ENCODE assay signal across 12 cellular contexts in the genomic region with DNA sequence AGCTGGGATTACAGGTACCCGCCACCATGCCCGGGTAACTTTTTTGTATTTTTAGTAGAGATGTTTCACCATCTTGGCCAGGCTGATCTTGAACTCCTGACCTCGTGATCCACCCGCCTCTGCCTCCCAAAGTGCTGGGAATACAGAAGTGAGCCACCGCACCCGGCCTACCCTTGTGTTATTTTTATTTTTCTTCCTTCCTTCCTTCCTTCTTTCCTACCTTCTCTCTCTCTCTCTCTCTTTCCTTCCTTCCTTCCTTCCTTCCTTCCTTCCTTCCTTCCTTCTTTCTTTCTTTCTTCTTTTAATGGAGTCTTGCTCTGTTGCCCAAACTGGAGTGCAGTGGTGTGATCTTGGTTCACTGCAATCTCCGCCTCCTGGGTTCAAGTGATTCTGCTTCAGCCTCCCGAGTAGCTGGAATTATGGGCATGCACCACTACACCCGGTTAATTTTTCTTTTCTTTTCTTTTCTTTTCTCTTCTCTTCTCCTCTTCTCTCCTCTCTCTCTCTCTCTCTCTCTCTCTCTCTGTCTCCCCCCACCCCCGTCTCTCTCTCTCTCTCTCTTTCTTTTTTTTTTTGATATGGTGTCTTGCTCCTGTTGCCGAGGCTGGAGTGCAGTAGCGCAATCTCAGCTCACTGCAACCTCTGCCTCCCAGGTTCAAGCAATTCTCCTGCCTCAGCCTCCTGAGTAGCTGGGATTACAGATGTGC. TPM values are rescaled to one million over a fixed set of nuclear protein-coding genes. Genes with fewer than 3 reads are reported as not detected.
DNase-seq lines count a peak whose midpoint lies in the region; ATAC-seq, FAIRE-seq and TF ChIP-seq lines count a peak whose summit lies in the region.
"Not testable (repeated sequence)": the region's sequence is repeated elsewhere in the genome, so short reads cannot be mapped to it uniquely, and the experiment has no call there.
"Had no signal": no experiment of that assay in that cellular context is flagged by ENCODE, and none has a peak within 500 bp of the region (broad histone marks: within the 10 kb centered on the region; RNA-seq: fewer than 3 reads in every experiment).

No MANE protein-coding gene starts in this region.

- H3K9ac ChIP-seq in PC-3 (ENCODE audit: low read length); K562 (ENCODE audit: insufficient read depth in 1 of 2, low read depth in 2 of 2, low read length in 2 of 2): not testable (repeated sequence)

- not testable (repeated sequence) for TF ChIP-seq EP300 in A549 (IDR thresholded peaks at IDR 0.05); K562 (IDR thresholded peaks at IDR 0.05; ENCODE audit: low read length)

- H3K4me2 ChIP-seq in A549, result peak overlapping the region; percentile 56; the same call in 2 of the 3 replicates
- not testable (repeated sequence) for H3K4me2 ChIP-seq in PC-3 (ENCODE audit: low read length); K562 (ENCODE audit: insufficient read depth, low read length)

- H3K9me3 Mint-ChIP-seq in progenitor cell of endocrine pancreas (ENCODE audit: low read depth), result not testable (repeated sequence)

- H3K9me2 ChIP-seq in PC-3 (replicated peaks; ENCODE audit: low read length), result not testable (repeated sequence)

- H3K4me1 Mint-ChIP-seq in progenitor cell of endocrine pancreas (ENCODE audit: low read depth), result peaks cover 22% of the 10 kb centered on the region

- not testable (repeated sequence) for FAIRE-seq in A549 (lab: Jason Lieb, UNC); K562 (lab: Jason Lieb, UNC)

- H3K36me3 Mint-ChIP-seq in progenitor cell of endocrine pancreas (ENCODE audit: insufficient read depth), result not testable (repeated sequence)

- peak overlapping the region; percentile 74 for H3K27ac Mint-ChIP-seq in progenitor cell of endocrine pancreas

- not testable (repeated sequence) for TF ChIP-seq POLR2A in A549 (IDR thresholded peaks at IDR 0.05; ENCODE audit: low read length); K562 (conservative IDR thresholded peaks at IDR 0.05)

- H3K4me1 ChIP-seq in A549 (peaks cover 35% of the 10 kb centered on the region), PC-3 (ENCODE audit: insufficient read depth, low read length) (peaks cover 28% of the 10 kb centered on the region), K562 (replicated peaks in 1 of 2; ENCODE audit: control insufficient read depth in 2 of 2, insufficient read depth in 2 of 2, low read length in 2 of 2) (peaks cover 6 to 24% of the 10 kb centered on the region in 2 experiments; a peak in 4 of 5 replicates)
- not testable (repeated sequence) for H3K4me1 ChIP-seq in HEK293 (ENCODE audit: control insufficient read depth, insufficient read depth, low read length)

- not testable (repeated sequence) for H3K9me3 ChIP-seq in A549; HEK293 (ENCODE audit: control insufficient read depth, insufficient read depth, low read depth, low read length); PC-3 (ENCODE audit: low read length); K562 (replicated peaks; ENCODE audit: control insufficient read depth, insufficient read depth, low read depth, low read length)

- H3K36me3 ChIP-seq in HEK293 (ENCODE audit: control insufficient read depth in 2 of 2, insufficient read depth in 1 of 2, low read length in 2 of 2); PC-3 (ENCODE audit: low read depth, low read length); K562 (ENCODE audit: control insufficient read depth, insufficient read depth, low read length): not testable (repeated sequence)

- H3K27ac ChIP-seq in A549 (peak overlapping the region; percentile 100), PC-3 (ENCODE audit: low read length) (peak overlapping the region; percentile 98; the same call in 1 of the 2 replicates)
- H3K27ac ChIP-seq in HEK293 (ENCODE audit: extremely low read depth, low read depth, low read length); K562 (ENCODE audit: extremely low read depth, low read depth, low read length): not testable (repeated sequence)

- WGBS in A549 (ENCODE audit: missing lambda C conversion rate), result 87% methylated on average over 11 of the region's 12 CpGs
- 1% methylated on average over 10 of the region's 12 CpGs for WGBS in K562 (ENCODE audit: insufficient coverage, low coverage, missing lambda C conversion rate)

- BruUV-seq in PC-3 (replicated peaks; lab: Mats Ljungman, UMichigan); K562 (replicated peaks; lab: Mats Ljungman, UMichigan): not testable (repeated sequence)

- DNase-seq in A549 (ENCODE audit: low read depth in 1 of 2, low spot score in 1 of 2); PC-3; K562 (ENCODE audit: extremely low read depth in 1 of 4, low spot score in 3 of 4); progenitor cell of endocrine pancreas (ENCODE audit: low spot score, unreplicated experiment): not testable (repeated sequence)
- peak; percentile 19 for DNase-seq in CD1c-positive myeloid dendritic cell (ENCODE audit: extremely low spot score)

- TF ChIP-seq CTCF in A549 (IDR thresholded peaks at IDR 0.05); HEK293 (tag by site-specific recombination; IDR thresholded peaks at IDR 0.05); PC-3 (conservative IDR thresholded peaks at IDR 0.05; ENCODE audit: low read depth, low read length); K562 (IDR thresholded peaks at IDR 0.05 in 2 of 3, conservative IDR thresholded peaks at IDR 0.05 in 1 of 3; ENCODE audit: insufficient read depth in 2 of 3, low read depth in 1 of 3, low read length in 3 of 3); progenitor cell of endocrine pancreas (IDR thresholded peaks at IDR 0.05; ENCODE audit: unreplicated experiment): not testable (repeated sequence)

- H3K9me1 ChIP-seq in K562 (ENCODE audit: control insufficient read depth, insufficient read depth, low read length), result not testable (repeated sequence)

- not testable (repeated sequence) for ATAC-seq in A549, PC-3, K562

- peaks cover 14% of the 10 kb centered on the region for H3K79me2 ChIP-seq in PC-3 (ENCODE audit: low read length)
- H3K79me2 ChIP-seq in K562 (ENCODE audit: control insufficient read depth, insufficient read depth, low read length), result not testable (repeated sequence)

- not testable (repeated sequence) for H2AFZ ChIP-seq in PC-3 (ENCODE audit: low read length); K562 (ENCODE audit: low read depth, low read length)

- H3F3A ChIP-seq in PC-3 (ENCODE audit: low read length, unreplicated experiment), result not testable (repeated sequence)

- intact Hi-C loops in PC-3 (cut with micrococcal nuclease), result loop anchor here (1.0 to 2.0 kb wide), 2 partner anchors 22 to 67 kb away; no protein-coding TSS in a partner anchor
- intact Hi-C loops in K562 (cut with micrococcal nuclease), result not testable (repeated sequence)

- TF ChIP-seq RAD21 in A549 (conservative IDR thresholded peaks at IDR 0.05 in 1 of 2, IDR thresholded peaks at IDR 0.05 in 1 of 2); K562 (CRISPR knock-in tag; conservative IDR thresholded peaks at IDR 0.05 in 1 of 2, IDR thresholded peaks at IDR 0.05 in 1 of 2): not testable (repeated sequence)

- H3K4me3 ChIP-seq in A549; HEK293 (ENCODE audit: low read depth, low read length); PC-3 (ENCODE audit: low read length); K562: not testable (repeated sequence)

- H3K27me3 ChIP-seq in PC-3 (ENCODE audit: low read length), result not testable (repeated sequence)
- peaks cover 19 to 35% of the 10 kb centered on the region in 2 experiments; a peak in 4 of 5 replicates for H3K27me3 ChIP-seq in K562 (ENCODE audit: control insufficient read depth in 2 of 2, insufficient read depth in 2 of 2, low read length in 2 of 2)

- POLR2A ChIA-PET in A549 (lab: Yijun Ruan, JAX); HEK293 (lab: Yijun Ruan, JAX); PC-3 (lab: Charles Lee; ENCODE audit: unreplicated experiment): not testable (repeated sequence)
- POLR2A ChIA-PET in K562 (lab: Yijun Ruan, JAX), result interaction anchor here (0.6 kb wide), 1 partner anchor 19 kb away, joined by 3 read pairs; no protein-coding TSS in a partner anchor

- not testable (repeated sequence) for H3K27me3 Mint-ChIP-seq in progenitor cell of endocrine pancreas

- H4K20me1 ChIP-seq in PC-3 (ENCODE audit: low read length); K562 (replicated peaks; ENCODE audit: control insufficient read depth, insufficient read depth, low read length): not testable (repeated sequence)

- H3K4me3 Mint-ChIP-seq in progenitor cell of endocrine pancreas (ENCODE audit: low read depth), result not testable (repeated sequence)

- CTCF ChIA-PET in A549 (lab: Yijun Ruan, JAX) (interaction anchor here (0.8 to 6.5 kb wide), 3 partner anchors 8 to 55 kb away, joined by 3 to 78 read pairs (median 7); no protein-coding TSS in a partner anchor), HEK293 (lab: Yijun Ruan, JAX) (interaction anchor here (0.7 kb wide), 1 partner anchor 119 kb away, joined by 3 read pairs; no protein-coding TSS in a partner anchor)
- CTCF ChIA-PET in PC-3 (lab: Charles Lee); K562 (lab: Yijun Ruan, JAX; ENCODE audit: low intra/inter-chr PET ratio): not testable (repeated sequence)

- in situ Hi-C loops in K562 (cut with MboI), result not testable (repeated sequence)

RNA-seq across cellular contexts. Expression of a gene that starts 3.9 kb away (rescaled TPM):
- polyA plus RNA-seq in A549 (2011; rRNA removed), result 113 and 134 TPM in 2 replicates
- polyA plus RNA-seq in A549 (2012; cell fraction: cytosol; rRNA removed), result 109 and 152 TPM in 2 replicates
- polyA plus RNA-seq in A549 (2012; cell fraction: nucleus; rRNA removed), result 100 and 141 TPM in 2 replicates
- polyA plus RNA-seq in A549 (2017; fragmentation: RNase III; extraction: RNeasy Plus Mini Kit Qiagen cat#74134 plus additional on column Dnase treatment), result 68.5 to 86.3 TPM (median 73.9 TPM) in 3 replicates
- polyA minus RNA-seq in A549 (2011; rRNA and poly(A)+ RNA removed), result 61.4 and 69.2 TPM in 2 replicates
- total RNA-seq in PC-3 (2014; rRNA removed), result 108 and 109 TPM in 2 replicates
- 0.90 and 1.7 TPM in 2 replicates for total RNA-seq in K562 (2011; cell fraction: chromatin; rRNA removed; ENCODE audit: low replicate concordance)
- 1.3 and 1.8 TPM in 2 replicates for total RNA-seq in K562 (2011; cell fraction: nucleolus; rRNA removed)
- 1.3 TPM in 2 replicates for total RNA-seq in K562 (2011; cell fraction: nucleoplasm; rRNA removed)
- 1.1 and 1.2 TPM in 2 replicates for total RNA-seq in K562 (2014; rRNA removed)
- 0.73 and 0.95 TPM in 2 replicates for total RNA-seq in K562 (2014; rRNA removed; fragmentation: Illumina TruSeq; extraction: Trizol)
- total RNA-seq in K562 (2015; rRNA removed; fragmentation: Illumina TruSeq; extraction: Trizol), result 0.26 and 0.47 TPM in 2 replicates
- 0.95 and 2.3 TPM in 2 replicates for total RNA-seq in K562 (2021)
- 0.98 and 1.9 TPM in 2 replicates for polyA plus RNA-seq in K562 (2011; rRNA removed)
- polyA plus RNA-seq in K562 (2011; cell fraction: cytosol; rRNA removed), result 1.7 and 2.1 TPM in 2 replicates
- polyA plus RNA-seq in K562 (2011; cell fraction: nucleus; rRNA removed), result 1.1 and 1.7 TPM in 2 replicates
- polyA plus RNA-seq in K562 (2012), result 0.29 and 0.94 TPM in 2 replicates
- 0.98 and 1.4 TPM in 2 replicates for polyA plus RNA-seq in K562 (2014; fragmentation: Illumina TruSeq; extraction: Trizol)
- polyA plus RNA-seq in K562 (2014; fragmentation: Nextera tagmentation; extraction: Ambion mirVana), result under 1 TPM; 0.03 to 0.14 TPM
- polyA plus RNA-seq in K562 (2014; rRNA removed), result 0.97 and 1.3 TPM in 2 replicates
- polyA minus RNA-seq in K562 (2011; rRNA and poly(A)+ RNA removed), result 0.32 and 0.90 TPM in 2 replicates
- 0.38 TPM in 1 of 2 replicates, not detected in the other for polyA minus RNA-seq in K562 (2011; cell fraction: cytosol; rRNA and poly(A)+ RNA removed)
- 0.81 and 1.1 TPM in 2 replicates for polyA minus RNA-seq in K562 (2011; cell fraction: nucleus; rRNA and poly(A)+ RNA removed)
- 48.8 and 49.3 TPM in 2 replicates for total RNA-seq in progenitor cell of endocrine pancreas
- total RNA-seq: CD4-positive, CD25-positive, alpha-beta regulatory T cell had no signal
- polyA plus RNA-seq: CD4-positive, CD25-positive, alpha-beta regulatory T cell; CD8-positive, alpha-beta memory T cell had no signal

RNA-seq across cellular contexts. Expression of a gene that starts 23.1 kb away (rescaled TPM):
- polyA plus RNA-seq in A549 (2011; rRNA removed) (0.27 and 0.36 TPM in 2 replicates), A549 (2017; fragmentation: RNase III; extraction: RNeasy Plus Mini Kit Qiagen cat#74134 plus additional on column Dnase treatment) (0.98 to 1.2 TPM (median 1.0 TPM) in 3 replicates), K562 (2011; rRNA removed) (0.39 and 0.61 TPM in 2 replicates), K562 (2014; fragmentation: Illumina TruSeq; extraction: Trizol) (0.48 and 0.54 TPM in 2 replicates), K562 (2014; fragmentation: Nextera tagmentation; extraction: Ambion mirVana) (under 1 TPM in 1 of 2 experiments, not detected in 1; 0.07 TPM), K562 (2014; rRNA removed) (0.93 TPM in 2 replicates)
- 0.94 and 1.0 TPM in 2 replicates for polyA plus RNA-seq in A549 (2012; cell fraction: cytosol; rRNA removed)
- 1.5 and 1.8 TPM in 2 replicates for polyA plus RNA-seq in A549 (2012; cell fraction: nucleus; rRNA removed)
- 0.33 and 0.83 TPM in 2 replicates for polyA minus RNA-seq in A549 (2011; rRNA and poly(A)+ RNA removed)
- total RNA-seq in PC-3 (2014; rRNA removed) (20.0 and 21.4 TPM in 2 replicates), K562 (2014; rRNA removed) (1.3 and 2.9 TPM in 2 replicates), K562 (2014; rRNA removed; fragmentation: Illumina TruSeq; extraction: Trizol) (0.25 and 0.29 TPM in 2 replicates), K562 (2015; rRNA removed; fragmentation: Illumina TruSeq; extraction: Trizol) (0.60 and 0.83 TPM in 2 replicates), K562 (2021) (1.6 and 1.7 TPM in 2 replicates), progenitor cell of endocrine pancreas (5.1 and 5.7 TPM in 2 replicates)
- 0.62 and 1.6 TPM in 2 replicates for total RNA-seq in K562 (2011; cell fraction: chromatin; rRNA removed; ENCODE audit: low replicate concordance)
- 1.7 and 2.0 TPM in 2 replicates for total RNA-seq in K562 (2011; cell fraction: nucleolus; rRNA removed)
- total RNA-seq in K562 (2011; cell fraction: nucleoplasm; rRNA removed), result 1.1 and 1.4 TPM in 2 replicates
- 0.77 and 0.98 TPM in 2 replicates for polyA plus RNA-seq in K562 (2011; cell fraction: cytosol; rRNA removed)
- 0.44 and 0.67 TPM in 2 replicates for polyA plus RNA-seq in K562 (2011; cell fraction: nucleus; rRNA removed)
- 0.77 and 0.80 TPM in 2 replicates for polyA plus RNA-seq in K562 (2012)
- 0.42 and 0.84 TPM in 2 replicates for polyA minus RNA-seq in K562 (2011; rRNA and poly(A)+ RNA removed)
- polyA minus RNA-seq in K562 (2011; cell fraction: cytosol; rRNA and poly(A)+ RNA removed), result 0.48 and 1.1 TPM in 2 replicates
- 0.81 and 1.2 TPM in 2 replicates for polyA minus RNA-seq in K562 (2011; cell fraction: nucleus; rRNA and poly(A)+ RNA removed)
- total RNA-seq: CD4-positive, CD25-positive, alpha-beta regulatory T cell; CD8-positive, alpha-beta memory T cell had no signal
- polyA plus RNA-seq: CD4-positive, CD25-positive, alpha-beta regulatory T cell; CD8-positive, alpha-beta memory T cell had no signal

RNA-seq across cellular contexts. Expression of a gene that starts 29.3 kb away (rescaled TPM):
- polyA plus RNA-seq in A549 (2011; rRNA removed) (not detected in 2 replicates), A549 (2017; fragmentation: RNase III; extraction: RNeasy Plus Mini Kit Qiagen cat#74134 plus additional on column Dnase treatment) (not detected in 3 replicates), K562 (2011; rRNA removed) (1.4 and 4.8 TPM in 2 replicates), K562 (2014; fragmentation: Illumina TruSeq; extraction: Trizol) (1.3 and 1.9 TPM in 2 replicates), K562 (2014; fragmentation: Nextera tagmentation; extraction: Ambion mirVana) (under 1 TPM; 0.38 to 0.48 TPM), K562 (2014; rRNA removed) (1.0 and 1.3 TPM in 2 replicates)
- polyA plus RNA-seq in A549 (2012; cell fraction: cytosol; rRNA removed), result not detected in 2 replicates
- not detected in 2 replicates for polyA plus RNA-seq in A549 (2012; cell fraction: nucleus; rRNA removed)
- polyA minus RNA-seq in A549 (2011; rRNA and poly(A)+ RNA removed), result 0.15 TPM in 1 of 2 replicates, not detected in the other
- total RNA-seq in PC-3 (2014; rRNA removed) (21.7 and 22.9 TPM in 2 replicates), K562 (2014; rRNA removed) (0.73 and 2.6 TPM in 2 replicates), K562 (2014; rRNA removed; fragmentation: Illumina TruSeq; extraction: Trizol) (0.62 and 0.73 TPM in 2 replicates), K562 (2015; rRNA removed; fragmentation: Illumina TruSeq; extraction: Trizol) (0.53 and 0.83 TPM in 2 replicates), K562 (2021) (1.9 and 2.4 TPM in 2 replicates), progenitor cell of endocrine pancreas (22.2 and 26.1 TPM in 2 replicates)
- 1.2 and 3.2 TPM in 2 replicates for total RNA-seq in K562 (2011; cell fraction: chromatin; rRNA removed; ENCODE audit: low replicate concordance)
- 2.0 and 2.1 TPM in 2 replicates for total RNA-seq in K562 (2011; cell fraction: nucleolus; rRNA removed)
- 1.5 and 1.8 TPM in 2 replicates for total RNA-seq in K562 (2011; cell fraction: nucleoplasm; rRNA removed)
- 4.7 and 4.9 TPM in 2 replicates for polyA plus RNA-seq in K562 (2011; cell fraction: cytosol; rRNA removed)
- 3.2 and 3.7 TPM in 2 replicates for polyA plus RNA-seq in K562 (2011; cell fraction: nucleus; rRNA removed)
- 1.2 and 3.1 TPM in 2 replicates for polyA plus RNA-seq in K562 (2012)
- 2.2 and 4.5 TPM in 2 replicates for polyA minus RNA-seq in K562 (2011; rRNA and poly(A)+ RNA removed)
- polyA minus RNA-seq in K562 (2011; cell fraction: cytosol; rRNA and poly(A)+ RNA removed), result 2.3 and 3.9 TPM in 2 replicates
- 0.81 and 1.4 TPM in 2 replicates for polyA minus RNA-seq in K562 (2011; cell fraction: nucleus; rRNA and poly(A)+ RNA removed)
- total RNA-seq: A172, GM23248, H4, LHCN-M2 had no signal
- polyA plus RNA-seq: GM23248 had no signal

Comparison
In these comparisons a context has a peak if more than half of its experiments do, and no peak if none do; other contexts are left out.
1. RNA of a gene that starts 3.9 kb away (total RNA-seq): 108 to 109 TPM in PC-3 and 48.8 to 49.3 TPM in progenitor cell of endocrine pancreas; 0.26 to 2.3 TPM in K562; every median in the first group is over 10 times any median in the second.